9 cellular contexts compared by ENCODE assay signal in the genomic region with DNA sequence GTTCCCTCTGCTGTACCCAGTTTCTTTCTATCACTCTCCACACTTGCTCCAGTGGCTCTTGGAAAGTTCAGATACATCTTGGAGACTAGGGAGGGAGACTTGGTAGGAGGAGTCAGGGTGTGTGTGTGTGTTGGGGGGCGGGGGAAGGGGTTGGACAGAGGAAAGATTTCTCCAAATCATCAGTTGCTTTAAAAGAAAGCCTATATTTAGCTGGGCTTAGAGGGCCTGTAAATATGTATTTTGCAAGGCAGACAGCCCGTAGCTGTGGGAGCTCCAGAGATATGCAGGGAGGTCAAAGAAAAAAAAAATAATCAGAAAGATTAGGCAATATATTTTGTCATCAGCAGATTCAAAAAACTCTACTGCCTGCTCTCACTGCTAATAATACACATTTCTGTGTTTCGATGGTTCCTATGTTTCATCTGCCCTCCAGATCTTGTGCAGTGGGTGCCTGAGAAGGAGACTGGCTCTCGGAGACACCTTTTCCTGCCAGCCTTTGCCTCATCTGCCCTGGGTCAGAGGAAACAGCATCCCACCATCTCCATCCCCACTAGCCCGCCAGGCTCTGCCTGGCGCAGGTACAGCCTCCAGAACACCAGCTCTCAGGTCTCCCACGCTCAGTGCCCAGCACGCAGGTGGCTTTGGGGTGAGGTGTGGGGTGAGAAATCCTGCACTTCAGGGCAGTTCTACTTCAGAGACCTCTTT. TPM values are rescaled to one million over a fixed set of nuclear protein-coding genes. Genes with fewer than 3 reads are reported as not detected.
A peak's percentile ranks its signal among the peaks of the same experiment; 100 is the strongest.
DNase-seq lines count a peak whose midpoint lies in the region; ATAC-seq, FAIRE-seq and TF ChIP-seq lines count a peak whose summit lies in the region.
"Had no signal": no experiment of that assay in that cellular context is flagged by ENCODE, and none has a peak within 500 bp of the region (broad histone marks: within the 10 kb centered on the region; RNA-seq: fewer than 3 reads in every experiment).

No MANE protein-coding gene starts in this region.

- H3K27ac Mint-ChIP-seq in neural crest cell (ENCODE audit: unreplicated experiment) = no peak overlapping the region

- H3K4me3 ChIP-seq in MM.1S (ENCODE audit: low read length) (peak overlapping the region; percentile 25), choroid plexus epithelial cell (ENCODE audit: low read depth, low read length) (no peak overlapping the region)

- H3K27me3 ChIP-seq in MM.1S (replicated peaks; ENCODE audit: insufficient read depth, low read length) = no peaks in the 10 kb centered on the region

- peaks cover 42% of the 10 kb centered on the region for H3F3A ChIP-seq in MM.1S (ENCODE audit: insufficient read depth, low read length)

- DNase-seq in AG20443 (ENCODE audit: low spot score) (peak; percentile 42), MM.1S (peak; percentile 58), choroid plexus epithelial cell (ENCODE audit: low read depth) (peak; percentile 87), neural crest cell (ENCODE audit: low read depth, low spot score) (no peak), ecto neural progenitor cell (ENCODE audit: low spot score) (no peak), urothelium cell line (ENCODE audit: low spot score) (no peak), NCI-H2196 (lab: John Stamatoyannopoulos, UW; ENCODE audit: unreplicated experiment) (no peak)
- DNase-seq: NCI-H1417 had no signal

- H3K4me1 Mint-ChIP-seq in neural crest cell = peaks cover 30% of the 10 kb centered on the region

- H3K36me3 ChIP-seq in MM.1S (replicated peaks; ENCODE audit: insufficient read depth, low read length) = no peaks in the 10 kb centered on the region

- no peaks in the 10 kb centered on the region for H3K27me3 Mint-ChIP-seq in neural crest cell (ENCODE audit: low read depth)

- peak overlapping the region; percentile 38 for H3K9ac ChIP-seq in MM.1S (ENCODE audit: low read length)

- H2AFZ ChIP-seq in MM.1S (ENCODE audit: low read length) = peak overlapping the region; percentile 27

- peak overlapping the region; percentile 72 for H3K4me2 ChIP-seq in MM.1S (ENCODE audit: low read depth, low read length)

- FAIRE-seq in urothelium cell line (lab: Jason Lieb, UNC) = no peak

- no peak for ATAC-seq in HG03378 (IDR thresholded peaks at IDR 0.05; ENCODE audit: unreplicated experiment)

- peak overlapping the region; percentile 84 for H3K27ac ChIP-seq in MM.1S (ENCODE audit: low read length)

- H3K9me3 Mint-ChIP-seq in neural crest cell = no peaks in the 10 kb centered on the region

- H3K4me1 ChIP-seq in MM.1S (ENCODE audit: low read length) = peaks cover 33% of the 10 kb centered on the region

- peaks cover 4% of the 10 kb centered on the region for H3K79me2 ChIP-seq in MM.1S (ENCODE audit: low read length)

- TF ChIP-seq CTCF in MM.1S (IDR thresholded peaks at IDR 0.05; ENCODE audit: low read length) = no peak
- no peak for TF ChIP-seq CTCF in choroid plexus epithelial cell (conservative IDR thresholded peaks at IDR 0.05; ENCODE audit: low read depth, low read length)
- no peak for TF ChIP-seq CTCF in neural crest cell (conservative IDR thresholded peaks at IDR 0.05)

- H4K20me1 ChIP-seq in MM.1S (ENCODE audit: insufficient read depth, low read length) = no peaks in the 10 kb centered on the region

- no peaks in the 10 kb centered on the region for H3K36me3 Mint-ChIP-seq in neural crest cell (ENCODE audit: low read depth)

- no peaks in the 10 kb centered on the region for H3K9me3 ChIP-seq in MM.1S (replicated peaks; ENCODE audit: insufficient read depth, low read length)

- no peaks in the 10 kb centered on the region for H3K9me2 ChIP-seq in MM.1S (replicated peaks; ENCODE audit: insufficient read depth, low read length)

- peak overlapping the region; percentile 74 for H3K4me3 Mint-ChIP-seq in neural crest cell

RNA-seq across cellular contexts. Expression of gene PPP1R9B, which starts 4.8 kb away (rescaled TPM):
- total RNA-seq in neural crest cell = 67.1 and 68.8 TPM in 2 replicates

RNA-seq across cellular contexts. Expression of gene SGCA, which starts 10.5 kb away (rescaled TPM):
- total RNA-seq in neural crest cell = not detected in 2 replicates

RNA-seq across cellular contexts. Expression of gene SAMD14, which starts 25.3 kb away (rescaled TPM):
- 26.1 and 28.7 TPM in 2 replicates for total RNA-seq in neural crest cell

RNA-seq across cellular contexts. Expression of gene COL1A1, which starts 46.2 kb away (rescaled TPM):
- 13.3 and 14.8 TPM in 2 replicates for total RNA-seq in neural crest cell

Comparison
In these comparisons a context has a peak if more than half of its experiments do, and no peak if none do; other contexts are left out.
1. DNase-seq: peak in AG20443 (single experiment), MM.1S (single experiment) and choroid plexus epithelial cell (single experiment); none in neural crest cell (single experiment), ecto neural progenitor cell (single experiment), urothelium cell line (single experiment) and NCI-H2196 (single experiment).